ENCODE assay signal across 29 cellular contexts in the genomic region with DNA sequence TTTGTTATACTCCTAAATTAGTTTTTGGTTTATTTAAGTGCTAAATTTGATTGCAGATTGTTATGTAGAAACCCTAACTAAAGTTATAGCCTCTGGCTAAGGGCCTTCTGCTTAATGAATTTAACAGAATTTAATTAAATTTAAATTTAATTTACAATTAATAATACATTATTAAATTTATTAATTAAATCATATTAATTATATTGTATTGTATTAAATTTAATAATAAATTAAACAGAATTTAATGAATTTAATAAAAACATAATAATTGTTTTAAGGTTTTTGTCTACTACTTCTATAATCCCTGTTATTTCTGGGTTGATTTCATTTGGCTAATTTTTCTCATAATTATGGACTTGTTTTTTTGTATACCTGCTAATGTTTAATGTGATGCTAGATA.
"Had no signal": no experiment of that assay in that cellular context is flagged by ENCODE, and none has a peak within 500 bp of the region (broad histone marks: within the 10 kb centered on the region; RNA-seq: fewer than 3 reads in every experiment).

No MANE protein-coding gene starts in this region.

- H3K4me3 ChIP-seq: gastrocnemius medialis, heart left ventricle had no signal

- H3K36me3 ChIP-seq: brain microvascular endothelial cell, gastrocnemius medialis, heart left ventricle had no signal

- H3K27ac ChIP-seq: brain microvascular endothelial cell, gastrocnemius medialis, heart left ventricle had no signal

- ATAC-seq: activated T-helper 17 cell treated with anti-CD3 and anti-CD28 coated beads, Interleukin-2, amount 50 U/mL, for 72 hours; esophagus mucosa; gastrocnemius medialis; heart left ventricle; T-helper 17 cell had no signal

- H3K27me3 ChIP-seq: brain microvascular endothelial cell, gastrocnemius medialis, heart left ventricle had no signal

- FAIRE-seq: astrocyte, bronchial epithelial cell had no signal

- H3K9me3 ChIP-seq: gastrocnemius medialis, heart left ventricle had no signal

- DNase-seq: activated CD4-positive, alpha-beta memory T cell treated with anti-CD3 and anti-CD28 coated beads, Interleukin-2, amount 10 ng/mL, durations not matched to agents 7 days and 5 days; activated CD4-positive, alpha-beta T cell treated with anti-CD3 and anti-CD28 coated beads for 1 hour; activated CD4-positive, alpha-beta T cell treated with anti-CD3 and anti-CD28 coated beads for 4 hours; activated CD4-positive, alpha-beta T cell treated with anti-CD3 and anti-CD28 coated beads, Interleukin-2, amount 10 ng/mL, durations not matched to agents 7 days and 5 days; activated CD4-positive, alpha-beta T cell treated with anti-CD3 and anti-CD28 coated beads, Interleukin-2, amount 50 U/mL, for 4 hours; activated CD8-positive, alpha-beta memory T cell treated with anti-CD3 and anti-CD28 coated beads, Interleukin-2, amount 50 U/mL, for 48 hours; activated effector memory CD4-positive, alpha-beta T cell treated with Interleukin-2 at 50 U/mL for 16 hours; activated gamma-delta T cell treated with Interleukin-2 at 50 U/mL for 16 hours; activated naive CD4-positive, alpha-beta T cell treated with anti-CD3 and anti-CD28 coated beads, Interleukin-2, amount 50 U/mL, for 16 hours; activated naive CD4-positive, alpha-beta T cell treated with Interleukin-2 at 50 U/mL for 16 hours; activated T-cell treated with anti-CD3 and anti-CD28 coated beads for 4 hours; activated T-cell treated with anti-CD3 and anti-CD28 coated beads, Interleukin-2, amount 50 U/mL, for 24 hours; amniotic stem cell; anterior cingulate cortex; brain microvascular endothelial cell; cortex of kidney; dermis blood vessel endothelial cell; effector CD8-positive, alpha-beta T cell; foreskin fibroblast; gastrocnemius medialis; glutamatergic neuron; heart left ventricle; T-helper 1 cell; T-helper 17 cell; T1000 had no signal

- H3K4me1 ChIP-seq: gastrocnemius medialis, heart left ventricle had no signal
